Comparison of ENCODE assay signal across 14 cellular contexts in the genomic region with DNA sequence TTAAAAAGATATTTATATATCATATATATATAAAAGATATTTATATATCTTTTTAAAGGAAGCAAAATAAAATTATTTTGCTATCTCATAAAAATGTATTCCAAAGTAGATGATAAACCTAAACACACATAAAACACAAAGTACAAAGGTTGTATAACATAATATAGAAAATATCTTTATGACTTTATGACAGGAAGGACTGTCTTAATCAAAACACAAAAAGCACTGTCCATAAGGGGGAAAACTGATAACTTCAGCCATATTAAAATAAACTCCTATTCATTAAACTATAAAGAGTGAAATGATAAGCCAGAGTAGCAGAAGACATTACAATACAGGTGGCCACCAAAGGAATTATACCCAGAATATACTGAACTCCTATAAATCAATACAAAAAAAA. TPM values are rescaled to one million over a fixed set of nuclear protein-coding genes. Genes with fewer than 3 reads are reported as not detected.
DNase-seq lines count a peak whose midpoint lies in the region; ATAC-seq, FAIRE-seq and TF ChIP-seq lines count a peak whose summit lies in the region.
"Had no signal": no experiment of that assay in that cellular context is flagged by ENCODE, and none has a peak within 500 bp of the region (broad histone marks: within the 10 kb centered on the region; RNA-seq: fewer than 3 reads in every experiment).

No MANE protein-coding gene starts in this region.

- intact Hi-C loops in left colon (cut with DNase I, micrococcal nuclease), result no loop called here

- ATAC-seq in left colon, result peak; percentile 81
- no peak for ATAC-seq in GM18505 (IDR thresholded peaks at IDR 0.05; ENCODE audit: unreplicated experiment)
- ATAC-seq in GM21390 (IDR thresholded peaks at IDR 0.05; ENCODE audit: unreplicated experiment), result no peak
- ATAC-seq in esophagus mucosa, result no peak
- ATAC-seq in HG03196 (IDR thresholded peaks at IDR 0.05; ENCODE audit: unreplicated experiment), result no peak

- peak; percentile 93 for FAIRE-seq in TTC549 (lab: Jason Lieb, UNC)
- FAIRE-seq: GM12891, H1 had no signal

- DNase-seq in activated naive CD8-positive, alpha-beta T cell treated with anti-CD3 and anti-CD28 coated beads for 36 hours, result no peak
- no peak for DNase-seq in left colon
- DNase-seq: BE2C; CD4-positive, alpha-beta memory T cell; DMS79; HFFc6 had no signal

- peak overlapping the region; percentile 2 for H3K4me3 Mint-ChIP-seq in activated naive CD8-positive, alpha-beta T cell
- H3K4me3 Mint-ChIP-seq in activated naive CD8-positive, alpha-beta T cell treated with anti-CD3 and anti-CD28 coated beads for 36 hours, result no peak overlapping the region
- H3K4me3 Mint-ChIP-seq: CD4-positive, alpha-beta memory T cell; HFFc6 had no signal

- no peaks in the 10 kb centered on the region for H3K27me3 Mint-ChIP-seq in activated naive CD8-positive, alpha-beta T cell
- no peaks in the 10 kb centered on the region for H3K27me3 Mint-ChIP-seq in activated naive CD8-positive, alpha-beta T cell treated with anti-CD3 and anti-CD28 coated beads for 36 hours
- H3K27me3 Mint-ChIP-seq: CD4-positive, alpha-beta memory T cell had no signal

- no peak overlapping the region for H3K27ac Mint-ChIP-seq in activated naive CD8-positive, alpha-beta T cell
- no peak overlapping the region for H3K27ac Mint-ChIP-seq in activated naive CD8-positive, alpha-beta T cell treated with anti-CD3 and anti-CD28 coated beads for 36 hours
- H3K27ac Mint-ChIP-seq: CD4-positive, alpha-beta memory T cell; HFFc6 had no signal

- TF ChIP-seq POLR2A in GM18505 (IDR thresholded peaks at IDR 0.05; ENCODE audit: borderline replicate concordance, extremely low read depth, insufficient read depth, insufficient read length), result no peak

- H3K4me1 Mint-ChIP-seq in activated naive CD8-positive, alpha-beta T cell (ENCODE audit: low read depth), result peaks cover 63% of the 10 kb centered on the region
- H3K4me1 Mint-ChIP-seq in activated naive CD8-positive, alpha-beta T cell treated with anti-CD3 and anti-CD28 coated beads for 36 hours, result peaks cover 43% of the 10 kb centered on the region

- H3K9me3 Mint-ChIP-seq in activated naive CD8-positive, alpha-beta T cell (ENCODE audit: low read depth), result peaks cover 9% of the 10 kb centered on the region
- H3K9me3 Mint-ChIP-seq in activated naive CD8-positive, alpha-beta T cell treated with anti-CD3 and anti-CD28 coated beads for 36 hours, result peaks cover 17% of the 10 kb centered on the region

- H3K36me3 Mint-ChIP-seq in activated naive CD8-positive, alpha-beta T cell, result peaks cover 19% of the 10 kb centered on the region
- H3K36me3 Mint-ChIP-seq in activated naive CD8-positive, alpha-beta T cell treated with anti-CD3 and anti-CD28 coated beads for 36 hours, result peaks cover 31% of the 10 kb centered on the region

RNA-seq across cellular contexts. Expression of gene KDM7A, which starts 34.8 kb away (rescaled TPM):
- total RNA-seq in activated naive CD8-positive, alpha-beta T cell treated with anti-CD3 and anti-CD28 coated beads for 36 hours, result 1 to 10 TPM; 7.5 to 7.9 TPM
- total RNA-seq in left colon (10 to 100 TPM; 31.8 to 33.4 TPM), esophagus mucosa (22.3 TPM)
